8 cellular contexts compared by ENCODE assay signal in genomic region chr13:21176195-21176981, GRCh38. TPM values are rescaled to one million over a fixed set of nuclear protein-coding genes. Genes with fewer than 3 reads are reported as not detected.
DNase-seq lines count a peak whose midpoint lies in the region; ATAC-seq and TF ChIP-seq lines count a peak whose summit lies in the region.

MRPL57 (plus strand) TSS chr13:21176658; CDS start chr13:21176917, 259 bp downstream.
SKA3 (minus strand) TSS chr13:21176552; CDS start chr13:21176477, 75 bp downstream.

- H2AFZ ChIP-seq in mammary epithelial cell (ENCODE audit: low read depth, low read length), result peak within 1 kb of the TSS; percentile 99
- H2AFZ ChIP-seq in smooth muscle cell (ENCODE audit: low read depth), result peak within 1 kb of the TSS; percentile 96

- BruUV-seq in mammary epithelial cell (replicated peaks; lab: Mats Ljungman, UMichigan), result no TSS peak

- H3K27ac ChIP-seq in WERI-Rb-1 (peak within 1 kb of the TSS; percentile 94), mammary epithelial cell (ENCODE audit: insufficient read depth, low read depth, low read length) (peak within 1 kb of the TSS; percentile 80), smooth muscle cell (ENCODE audit: low read depth) (peak within 1 kb of the TSS; percentile 81)

- H3K4me2 ChIP-seq in mammary epithelial cell (ENCODE audit: insufficient read depth, low read depth, low read length), result peak within 1 kb of the TSS; percentile 90
- H3K4me2 ChIP-seq in smooth muscle cell, result peak within 1 kb of the TSS; percentile 86

- peak within 1 kb of the TSS; percentile 89 for H3K9ac ChIP-seq in mammary epithelial cell (ENCODE audit: insufficient read depth, low read length)
- peak within 1 kb of the TSS; percentile 86 for H3K9ac ChIP-seq in smooth muscle cell (ENCODE audit: low read depth)

- H3K4me3 ChIP-seq in AG04449 (ENCODE audit: low read depth, low read length) (peak within 1 kb of the TSS; percentile 88), WERI-Rb-1 (ENCODE audit: low read depth, low read length) (peak within 1 kb of the TSS; percentile 78), mammary epithelial cell (replicated peaks in 1 of 3; ENCODE audit: insufficient read depth in 1 of 3, low read depth in 2 of 3, low read length in 3 of 3) (peak within 1 kb of the TSS; percentile 86 to 95 (median 90)), smooth muscle cell (peak within 1 kb of the TSS; percentile 96)

- H3K36me3 ChIP-seq in WERI-Rb-1 (peaks cover 26% of the 10 kb centered on the region), mammary epithelial cell (ENCODE audit: insufficient read depth, low read length) (no peaks in the 10 kb centered on the region), smooth muscle cell (ENCODE audit: low read depth) (no peaks in the 10 kb centered on the region)

- H3K27me3 ChIP-seq in WERI-Rb-1 (ENCODE audit: insufficient read depth, low read depth, severe bottlenecking), result no peaks in the 10 kb centered on the region
- no peaks in the 10 kb centered on the region for H3K27me3 ChIP-seq in mammary epithelial cell (ENCODE audit: insufficient read depth, low read length)
- no peaks in the 10 kb centered on the region for H3K27me3 ChIP-seq in smooth muscle cell (ENCODE audit: low read depth)

- intact Hi-C loops in mammary epithelial cell (cut with micrococcal nuclease), result loop anchor here (2.0 kb wide), 2 partner anchors 122 to 302 kb away; no protein-coding TSS in a partner anchor

- H4K20me1 ChIP-seq in mammary epithelial cell (ENCODE audit: insufficient read depth, low read length) (no peaks in the 10 kb centered on the region), smooth muscle cell (ENCODE audit: low read depth) (no peaks in the 10 kb centered on the region)

- peak; percentile 89 for ATAC-seq in GM18868 (IDR thresholded peaks at IDR 0.05; ENCODE audit: unreplicated experiment)
- ATAC-seq in HG03108 (IDR thresholded peaks at IDR 0.05; ENCODE audit: unreplicated experiment), result peak; percentile 87

- H3K9me3 ChIP-seq in WERI-Rb-1 (ENCODE audit: severe bottlenecking) (no peaks in the 10 kb centered on the region), mammary epithelial cell (replicated peaks; ENCODE audit: insufficient read depth, low read length) (no peaks in the 10 kb centered on the region), smooth muscle cell (replicated peaks; ENCODE audit: low read depth) (no peaks in the 10 kb centered on the region)

- H3F3A ChIP-seq in smooth muscle cell (ENCODE audit: low read depth), result peaks cover 4% of the 10 kb centered on the region

- peaks cover 63% of the 10 kb centered on the region for H3K79me2 ChIP-seq in mammary epithelial cell (ENCODE audit: insufficient read depth, low read length)
- H3K79me2 ChIP-seq in smooth muscle cell (ENCODE audit: low read depth), result peaks cover 14% of the 10 kb centered on the region

- in situ Hi-C loops in mammary epithelial cell (cut with MboI; ENCODE audit: low sequenced_read_pairs in 2 of 2), result no loop called here

- POLR2A ChIA-PET in AG04449 (lab: Yijun Ruan, JAX), result interaction anchor here (0.6 to 1.3 kb wide), 6 partner anchors 31 to 276 kb away, joined by 3 to 5 read pairs (median 5); no protein-coding TSS in a partner anchor

- DNase-seq in AG04449 (ENCODE audit: low read depth, low spot score) (peak; percentile 49), NCI-H2196 (lab: John Stamatoyannopoulos, UW; ENCODE audit: unreplicated experiment) (peak; percentile 76), WERI-Rb-1 (peak; percentile 97), mammary epithelial cell (peak; percentile 94), iPS-NIHi11 (ENCODE audit: low spot score) (peak; percentile 95), smooth muscle cell (lab: John Stamatoyannopoulos, UW; ENCODE audit: unreplicated experiment) (peak; percentile 83)

- CTCF ChIA-PET in AG04449 (lab: Yijun Ruan, JAX), result interaction anchor here (1.6 to 7.4 kb wide), 5 partner anchors 9 to 301 kb away, joined by 4 to 66 read pairs (median 10); no protein-coding TSS in a partner anchor
- CTCF ChIA-PET in mammary epithelial cell (lab: Charles Lee; ENCODE audit: low non-redundant PET), result interaction anchor here (0.6 kb wide), 1 partner anchor 47 kb away, joined by 3 read pairs; no protein-coding TSS in a partner anchor

- H3K4me1 ChIP-seq in mammary epithelial cell (ENCODE audit: insufficient read depth, low read length) (peaks cover 7% of the 10 kb centered on the region), smooth muscle cell (ENCODE audit: low read depth) (peaks cover 8% of the 10 kb centered on the region)

- TF ChIP-seq CTCF in AG04449 (IDR thresholded peaks at IDR 0.05; ENCODE audit: insufficient read depth, low read length, missing control alignments), result peak; percentile 5
- no peak for TF ChIP-seq CTCF in WERI-Rb-1 (IDR thresholded peaks at IDR 0.05; ENCODE audit: low read depth, low read length)
- no peak for TF ChIP-seq CTCF in mammary epithelial cell (conservative IDR thresholded peaks at IDR 0.05 in 1 of 2, IDR thresholded peaks at IDR 0.05 in 1 of 2; ENCODE audit: extremely low read depth in 1 of 2, insufficient read depth in 1 of 2, low read depth in 1 of 2, low read length in 2 of 2)
- TF ChIP-seq CTCF in smooth muscle cell (IDR thresholded peaks at IDR 0.05; ENCODE audit: borderline replicate concordance, insufficient read depth, poor library complexity, severe bottlenecking), result no peak

- dilution Hi-C loops in mammary epithelial cell (cut with HindIII; ENCODE audit: low sequenced_read_pairs), result no loop called here

- 0% methylated on average over 11 of the region's 95 CpGs for WGBS in mammary epithelial cell (ENCODE audit: low coverage, missing lambda C conversion rate)
- WGBS in smooth muscle cell (ENCODE audit: low lambda C conversion rate), result 2% methylated on average over 93 of the region's 95 CpGs

RNA-seq across cellular contexts. Expression of gene MRPL57, which starts in this region (rescaled TPM):
- total RNA-seq in mammary epithelial cell (10 to 100 TPM; 14.5 to 18.8 TPM), smooth muscle cell (16.4 and 18.6 TPM in 2 replicates)
- polyA plus RNA-seq in mammary epithelial cell (12.5 TPM), smooth muscle cell (31.0 and 31.5 TPM in 2 replicates)
- polyA minus RNA-seq in mammary epithelial cell, result 4.8 TPM

RNA-seq across cellular contexts. Expression of gene SKA3, which starts in this region (rescaled TPM):
- total RNA-seq in mammary epithelial cell (10 to 100 TPM in 1 of 2 donors, 1 to 10 TPM in 1; 5.0 to 14.6 TPM), smooth muscle cell (5.4 and 6.5 TPM in 2 replicates)
- polyA plus RNA-seq in mammary epithelial cell (12.9 TPM), smooth muscle cell (4.9 and 7.2 TPM in 2 replicates)
- 32.8 TPM for polyA minus RNA-seq in mammary epithelial cell

Comparison
In these comparisons a context has a peak if more than half of its experiments do, and no peak if none do; other contexts are left out.
1. Peak in every context shown above with its lines: DNase-seq, ATAC-seq, H3K4me3 ChIP-seq and H3K27ac ChIP-seq.